1 cellular context compared by ENCODE assay signal in the genomic region with DNA sequence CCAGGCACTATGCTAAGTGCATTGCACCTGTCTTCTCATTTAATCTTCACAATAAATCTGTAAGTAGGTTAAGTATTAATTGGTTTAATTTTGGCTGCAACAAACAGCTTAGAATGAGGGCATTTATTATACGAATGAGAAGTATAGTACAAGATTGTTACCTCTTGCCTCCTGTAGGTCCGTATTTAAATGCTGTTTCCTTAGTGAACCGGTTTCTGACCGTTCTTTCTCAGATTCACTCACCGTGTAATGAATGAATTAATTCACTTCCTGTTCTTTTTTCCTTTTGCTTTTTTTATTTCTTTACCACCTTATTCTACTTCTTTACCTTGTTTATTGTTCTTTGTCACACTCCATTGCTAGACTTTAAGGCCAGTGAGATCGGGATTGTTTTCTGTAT.
TF ChIP-seq lines count a peak whose summit lies in the region.

No MANE protein-coding gene starts in this region.

TF ChIP-seq in SK-N-SH treated with all-trans-retinoic acid at 6 μM for 48 hours, 23 proteins besides CTCF, POLR2A, EP300 and RAD21 (continued from another document):
- TF ChIP-seq, protein P1, sequence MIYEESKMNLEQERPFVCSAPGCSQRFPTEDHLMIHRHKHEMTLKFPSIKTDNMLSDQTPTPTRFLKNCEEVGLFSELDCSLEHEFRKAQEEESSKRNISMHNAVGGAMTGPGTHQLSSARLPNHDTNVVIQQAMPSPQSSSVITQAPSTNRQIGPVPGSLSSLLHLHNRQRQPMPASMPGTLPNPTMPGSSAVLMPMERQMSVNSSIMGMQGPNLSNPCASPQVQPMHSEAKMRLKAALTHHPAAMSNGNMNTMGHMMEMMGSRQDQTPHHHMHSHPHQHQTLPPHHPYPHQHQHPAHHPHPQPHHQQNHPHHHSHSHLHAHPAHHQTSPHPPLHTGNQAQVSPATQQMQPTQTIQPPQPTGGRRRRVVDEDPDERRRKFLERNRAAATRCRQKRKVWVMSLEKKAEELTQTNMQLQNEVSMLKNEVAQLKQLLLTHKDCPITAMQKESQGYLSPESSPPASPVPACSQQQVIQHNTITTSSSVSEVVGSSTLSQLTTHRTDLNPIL (CRISPR knock-in tag; IDR thresholded peaks at IDR 0.05; ENCODE audit: low read depth), result no peak
- TF ChIP-seq ZFP3 (CRISPR knock-in tag; IDR thresholded peaks at IDR 0.05) (no peak), ISL1 (CRISPR knock-in tag; IDR thresholded peaks at IDR 0.05) (no peak), OSR1 (CRISPR knock-in tag; IDR thresholded peaks at IDR 0.05) (no peak), ZNF70 (CRISPR knock-in tag; IDR thresholded peaks at IDR 0.05) (no peak)
- TF ChIP-seq, protein P2, sequence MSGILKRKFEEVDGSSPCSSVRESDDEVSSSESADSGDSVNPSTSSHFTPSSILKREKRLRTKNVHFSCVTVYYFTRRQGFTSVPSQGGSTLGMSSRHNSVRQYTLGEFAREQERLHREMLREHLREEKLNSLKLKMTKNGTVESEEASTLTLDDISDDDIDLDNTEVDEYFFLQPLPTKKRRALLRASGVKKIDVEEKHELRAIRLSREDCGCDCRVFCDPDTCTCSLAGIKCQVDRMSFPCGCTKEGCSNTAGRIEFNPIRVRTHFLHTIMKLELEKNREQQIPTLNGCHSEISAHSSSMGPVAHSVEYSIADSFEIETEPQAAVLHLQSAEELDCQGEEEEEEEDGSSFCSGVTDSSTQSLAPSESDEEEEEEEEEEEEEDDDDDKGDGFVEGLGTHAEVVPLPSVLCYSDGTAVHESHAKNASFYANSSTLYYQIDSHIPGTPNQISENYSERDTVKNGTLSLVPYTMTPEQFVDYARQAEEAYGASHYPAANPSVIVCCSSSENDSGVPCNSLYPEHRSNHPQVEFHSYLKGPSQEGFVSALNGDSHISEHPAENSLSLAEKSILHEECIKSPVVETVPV (CRISPR knock-in tag; IDR thresholded peaks at IDR 0.05), result no peak
